In the genomic region with DNA sequence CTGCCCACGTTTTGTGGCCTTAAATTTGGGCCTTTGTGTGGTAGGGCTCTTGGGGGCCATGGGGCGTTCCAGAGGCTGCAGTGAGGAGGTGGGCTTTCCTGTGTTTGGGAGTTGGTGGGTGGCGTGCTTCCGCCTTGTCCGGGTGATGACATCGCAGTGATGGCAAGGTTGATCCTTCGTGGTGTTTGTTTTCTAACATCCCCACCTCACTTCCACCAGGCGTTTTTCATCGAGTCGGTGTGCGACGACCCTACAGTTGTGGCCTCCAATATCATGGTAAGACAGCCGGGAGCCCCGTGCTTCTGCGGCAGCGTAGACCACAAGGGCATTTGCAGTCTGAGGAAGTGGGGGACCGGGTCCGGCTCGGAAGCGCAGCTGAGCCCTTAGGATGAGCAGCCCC, we compare ENCODE assay signal across 15 cellular contexts.
"Had no signal": no experiment of that assay in that cellular context is flagged by ENCODE, and none has a peak within 500 bp of the region (broad histone marks: within the 10 kb centered on the region; RNA-seq: fewer than 3 reads in every experiment).

No MANE protein-coding gene starts in this region.

- DNase-seq: activated CD4-positive, alpha-beta T cell treated with anti-CD3 and anti-CD28 coated beads, Interleukin-2, amount 50 U/mL, for 48 hours; activated CD4-positive, CD25-positive, alpha-beta regulatory T cell; activated naive CD4-positive, alpha-beta T cell treated with anti-CD3 and anti-CD28 coated beads, Interleukin-2, amount 50 U/mL, for 16 hours; amniotic stem cell; cortex of kidney; effector CD8-positive, alpha-beta T cell; kidney; right cardiac atrium; stimulated activated CD4-positive, alpha-beta T cell treated with anti-CD3 and anti-CD28 coated beads, Interleukin-1b, Interleukin-23, amount 100 ng/mL, for 48 hours; stimulated activated naive CD4-positive, alpha-beta T cell; substantia nigra; T-cell; upper lobe of left lung had no signal

- H3K9me3 Mint-ChIP-seq: central memory CD8-positive, alpha-beta T cell; T-cell had no signal

- ATAC-seq: right cardiac atrium, T-cell had no signal

- H3K27ac ChIP-seq: SK-N-MC had no signal

- H3K27ac Mint-ChIP-seq: T-cell had no signal

- H3K9me3 ChIP-seq: upper lobe of left lung had no signal

- H3K4me3 Mint-ChIP-seq: central memory CD8-positive, alpha-beta T cell; T-cell had no signal

- H3K27me3 ChIP-seq: upper lobe of left lung had no signal

- H3K27me3 Mint-ChIP-seq: central memory CD8-positive, alpha-beta T cell; T-cell had no signal

- H3K4me3 ChIP-seq: SK-N-MC, upper lobe of left lung had no signal
